ENCODE assay signal across 8 cellular contexts in genomic region chr17:40340880-40341807, GRCh38. TPM values are rescaled to one million over a fixed set of nuclear protein-coding genes. Genes with fewer than 3 reads are reported as not detected.
DNase-seq lines count a peak whose midpoint lies in the region; FAIRE-seq and TF ChIP-seq lines count a peak whose summit lies in the region.

No MANE protein-coding gene starts in this region.

- H3K79me2 ChIP-seq in DOHH2 (ENCODE audit: control insufficient read depth, low read length) (peaks cover 5% of the 10 kb centered on the region), GM23248 (ENCODE audit: insufficient read depth) (peaks cover 86% of the 10 kb centered on the region)

- H2AFZ ChIP-seq in GM23248, result 0 out of 2 replicates have a peak overlapping the region, but pooled peaks have one; percentile 39

- H3K27ac ChIP-seq in DOHH2 (ENCODE audit: low read depth, low read length) (peak overlapping the region; percentile 22; the same call in 1 of the 2 replicates), GM23248 (peak overlapping the region; percentile 83)

- peak overlapping the region; percentile 99 for H3K4me2 ChIP-seq in DOHH2 (ENCODE audit: low read length)
- peak overlapping the region; percentile 97 for H3K4me2 ChIP-seq in GM23248 (ENCODE audit: unreplicated experiment)

- H3K9me3 ChIP-seq in DOHH2 (ENCODE audit: control insufficient read depth, insufficient read depth, low read length) (no peaks in the 10 kb centered on the region), GM23248 (ENCODE audit: low read depth) (no peaks in the 10 kb centered on the region), HAP-1 (no peaks in the 10 kb centered on the region)

- peak overlapping the region; percentile 81 for H3K4me3 ChIP-seq in DOHH2 (ENCODE audit: low read length)
- H3K4me3 ChIP-seq in GM23248, result peak overlapping the region; percentile 84
- H3K4me3 ChIP-seq in WI38 (ENCODE audit: low read depth, low read length), result peak overlapping the region; percentile 69
- peak overlapping the region; percentile 57 for H3K4me3 ChIP-seq in bronchial epithelial cell (ENCODE audit: low read depth, low read length)
- no peak overlapping the region for H3K4me3 ChIP-seq in HAP-1

- peaks cover 87% of the 10 kb centered on the region for H3K4me1 ChIP-seq in DOHH2 (ENCODE audit: control insufficient read depth, low read length)
- H3K4me1 ChIP-seq in GM23248 (ENCODE audit: insufficient read depth), result peaks cover 23% of the 10 kb centered on the region; the same call in 1 of the 2 replicates
- H3K4me1 ChIP-seq in HAP-1, result peaks cover 11% of the 10 kb centered on the region

- H3K9ac ChIP-seq in GM23248, result peak overlapping the region; percentile 91

- TF ChIP-seq CTCF in DOHH2 (IDR thresholded peaks at IDR 0.05; ENCODE audit: low read depth, low read length, poor library complexity, severe bottlenecking), result peak; percentile 33
- no peak for TF ChIP-seq CTCF in WI38 (IDR thresholded peaks at IDR 0.05; ENCODE audit: low read depth, low read length)
- TF ChIP-seq CTCF in bronchial epithelial cell (IDR thresholded peaks at IDR 0.05; ENCODE audit: insufficient read depth, low read length, severe bottlenecking), result peak; percentile 10

- H3F3A ChIP-seq in DOHH2 (ENCODE audit: control insufficient read depth, insufficient read depth) (peaks cover 17% of the 10 kb centered on the region), GM23248 (ENCODE audit: insufficient read depth) (peaks cover 27% of the 10 kb centered on the region)

- H3K9me2 ChIP-seq in DOHH2 (replicated peaks; ENCODE audit: control insufficient read depth, low read length) (no peaks in the 10 kb centered on the region), GM23248 (ENCODE audit: insufficient read depth) (no peaks in the 10 kb centered on the region)

- H4K20me1 ChIP-seq in DOHH2 (ENCODE audit: control insufficient read depth, insufficient read depth, low read depth, low read length), result peaks cover 14% of the 10 kb centered on the region
- no peaks in the 10 kb centered on the region for H4K20me1 ChIP-seq in GM23248 (ENCODE audit: insufficient read depth)

- FAIRE-seq in bronchial epithelial cell (lab: Jason Lieb, UNC), result no peak

- peaks cover 11% of the 10 kb centered on the region for H3K27me3 ChIP-seq in DOHH2 (ENCODE audit: control insufficient read depth, low read length)
- H3K27me3 ChIP-seq in GM23248 (replicated peaks; ENCODE audit: insufficient read depth), result no peaks in the 10 kb centered on the region
- H3K27me3 ChIP-seq in bronchial epithelial cell (ENCODE audit: control insufficient read depth, insufficient read depth, low read length), result no peaks in the 10 kb centered on the region
- H3K27me3 ChIP-seq in HAP-1 (ENCODE audit: low read depth), result no peaks in the 10 kb centered on the region

- 1 to 2% methylated on average over 42 to 44 of the region's 55 CpGs for WGBS in GM23248 (ENCODE audit: low coverage in 1 of 2, low lambda C conversion rate in 2 of 2, missing lambda C conversion rate in 2 of 2), 2 experiments

- H3K36me3 ChIP-seq in DOHH2 (ENCODE audit: control insufficient read depth, low read length) (peaks cover 12% of the 10 kb centered on the region), GM23248 (ENCODE audit: low read depth) (no peaks in the 10 kb centered on the region), bronchial epithelial cell (ENCODE audit: control insufficient read depth, insufficient read depth, low read length) (no peaks in the 10 kb centered on the region), HAP-1 (replicated peaks) (no peaks in the 10 kb centered on the region)

- peak; percentile 92 for DNase-seq in GM23248
- peak; percentile 95 for DNase-seq in NAMALWA (ENCODE audit: low spot score)
- peak; percentile 58 for DNase-seq in bronchial epithelial cell (ENCODE audit: low read depth)
- DNase-seq in islet precursor cell, result peak; percentile 97
- DNase-seq in stimulated activated CD4-positive, alpha-beta T cell treated with anti-CD3 and anti-CD28 coated beads, Interleukin-15, amount 100 ng/mL, for 1 hour (ENCODE audit: low read depth in 1 of 2, low spot score in 1 of 2), result peak; percentile 63 to 73
- DNase-seq in HAP-1 (ENCODE audit: low spot score in 2 of 2), result no peak

- in situ Hi-C loops in GM23248 (cut with MboI), result no loop called here
- in situ Hi-C loops in HAP-1 (cut with MboI; ENCODE audit: low sequenced_read_pairs), result no loop called here

RNA-seq across cellular contexts. Expression of gene GJD3, which starts 23.4 kb away (rescaled TPM):
- 1.2 TPM in 1 of 2 replicates, not detected in the other for total RNA-seq in GM23248 (2014; rRNA removed; shearing (Covaris generic))
- polyA plus RNA-seq in GM23248 (2016; fragmentation: Nextera tagmentation; extraction: Ambion mirVana), result 1.3 and 2.0 TPM in 2 replicates
- 0.13 and 0.53 TPM in 2 replicates for total RNA-seq in bronchial epithelial cell

RNA-seq across cellular contexts. Expression of gene RARA, which starts 32.2 kb away (rescaled TPM):
- 32.2 and 38.9 TPM in 2 replicates for total RNA-seq in GM23248 (2014; rRNA removed; shearing (Covaris generic))
- polyA plus RNA-seq in GM23248 (2016; fragmentation: Nextera tagmentation; extraction: Ambion mirVana), result 23.7 and 24.5 TPM in 2 replicates
- 1.3 and 2.3 TPM in 2 replicates for total RNA-seq in bronchial epithelial cell

RNA-seq across cellular contexts. Expression of gene CDC6, which starts 53.5 kb away (rescaled TPM):
- 12.4 and 13.4 TPM in 2 replicates for total RNA-seq in GM23248 (2014; rRNA removed; shearing (Covaris generic))
- polyA plus RNA-seq in GM23248 (2016; fragmentation: Nextera tagmentation; extraction: Ambion mirVana), result 8.8 and 9.8 TPM in 2 replicates
- total RNA-seq in bronchial epithelial cell, result 3.4 and 4.6 TPM in 2 replicates

Comparison
In these comparisons a context has a peak if more than half of its experiments do, and no peak if none do; other contexts are left out.
1. DNase-seq: peak in GM23248 (single experiment), NAMALWA (single experiment), bronchial epithelial cell (single experiment), islet precursor cell (single experiment) and stimulated activated CD4-positive, alpha-beta T cell treated with anti-CD3 and anti-CD28 coated beads, Interleukin-15, amount 100 ng/mL, for 1 hour (2 of 2); none in HAP-1 (0 of 2).
2. RNA of gene RARA, which starts 32.2 kb away (total RNA-seq): 32.2 to 38.9 TPM in GM23248; 1.3 to 2.3 TPM in bronchial epithelial cell; every median in the first group is over 10 times any median in the second.